In the genomic region with DNA sequence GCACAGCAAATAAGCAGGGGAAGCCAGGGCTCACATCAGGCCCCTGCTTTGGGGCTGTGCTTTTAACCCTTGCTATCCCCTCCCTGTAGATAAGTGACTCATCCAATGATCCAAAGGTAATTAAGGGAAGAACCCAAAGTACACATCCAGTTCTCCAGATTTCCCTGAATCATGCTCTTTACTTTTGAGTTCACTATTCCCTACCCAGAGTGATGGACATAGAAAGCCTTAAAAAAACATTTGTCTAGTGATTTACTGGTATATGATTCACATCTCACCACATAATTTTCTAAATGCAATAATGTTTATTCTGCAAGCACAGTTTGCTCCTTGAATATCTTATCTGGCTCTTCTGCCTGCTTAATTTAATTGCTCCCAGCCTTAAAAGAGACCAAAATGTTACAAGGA, we compare ENCODE assay signal across 14 cellular contexts.
A peak's percentile ranks its signal among the peaks of the same experiment; 100 is the strongest.
DNase-seq lines count a peak whose midpoint lies in the region; ATAC-seq, FAIRE-seq and TF ChIP-seq lines count a peak whose summit lies in the region.
"Had no signal": no experiment of that assay in that cellular context is flagged by ENCODE, and none has a peak within 500 bp of the region (broad histone marks: within the 10 kb centered on the region; RNA-seq: fewer than 3 reads in every experiment).

No MANE protein-coding gene starts in this region.

- BruUV-seq in HepG2 (replicated peaks; lab: Mats Ljungman, UMichigan) = no TSS peak

- H3K9ac ChIP-seq in HepG2 (ENCODE audit: insufficient read depth, low read depth, low read length) = no peak overlapping the region

- TF ChIP-seq EP300 in HepG2 (IDR thresholded peaks at IDR 0.05; ENCODE audit: low read depth in 2 of 2, low read length in 2 of 2) = 0 out of 4 replicates have a peak, but pooled peaks of 1 of the 2 experiments have one; percentile 13
- TF ChIP-seq EP300 in HepG2 (CRISPR knock-in tag; IDR thresholded peaks at IDR 0.05; ENCODE audit: borderline replicate concordance) = no peak
- TF ChIP-seq EP300 in stomach (IDR thresholded peaks at IDR 0.05) = no peak

- no peaks in the 10 kb centered on the region for H4K20me1 ChIP-seq in HepG2 (ENCODE audit: insufficient read depth, low read length)

- H3K27me3 ChIP-seq in brain microvascular endothelial cell (replicated peaks) (no peaks in the 10 kb centered on the region), HepG2 (ENCODE audit: control insufficient read depth in 1 of 2, insufficient read depth in 2 of 2, low read length in 2 of 2) (no peaks in the 10 kb centered on the region), stomach (no peaks in the 10 kb centered on the region)
- H3K27me3 ChIP-seq: esophagus muscularis mucosa had no signal

- H3K4me3 ChIP-seq in brain microvascular endothelial cell (ENCODE audit: low read depth, low read length) (no peak overlapping the region), HepG2 (replicated peaks in 1 of 3; ENCODE audit: insufficient read depth in 1 of 3, low read depth in 2 of 3, low read length in 3 of 3) (no peak overlapping the region), stomach (no peak overlapping the region)
- H3K4me3 ChIP-seq: esophagus muscularis mucosa, SK-N-MC had no signal

- in situ Hi-C loops in brain microvascular endothelial cell (cut with HindIII; ENCODE audit: low pct_ligation_motif_present, low sequenced_read_pairs) = no loop called here
- in situ Hi-C loops in HepG2 (cut with HindIII; ENCODE audit: extremely low pct_ligation_motif_present, low pct_unique_long_range_greater_than_20kb) = no loop called here

- H3K9me3 ChIP-seq in HepG2 (ENCODE audit: low read length) (no peaks in the 10 kb centered on the region), stomach (no peaks in the 10 kb centered on the region)
- H3K9me3 ChIP-seq: esophagus muscularis mucosa had no signal

- DNase-seq in D721Med (ENCODE audit: insufficient read length, low spot score) (no peak), LoVo (ENCODE audit: low spot score) (peak; percentile 39), brain microvascular endothelial cell (no peak), HepG2 (ENCODE audit: low spot score) (peak; percentile 55), stomach (no peak), globus pallidus (ENCODE audit: low spot score) (no peak)
- no peak for DNase-seq in stimulated activated CD4-positive, alpha-beta T cell treated with anti-CD3 and anti-CD28 coated beads, Interleukin-2, amount 100 ng/mL, for 48 hours
- DNase-seq: activated CD4-positive, alpha-beta T cell treated with anti-CD3 and anti-CD28 coated beads for 48 hours; CD4-positive, alpha-beta T cell; MV-4-11; NCI-H510A had no signal

- intact Hi-C loops in HepG2 (cut with micrococcal nuclease; ENCODE audit: unreplicated experiment) (no loop called here), stomach (cut with DNase I; ENCODE audit: low total_unique reads) (no loop called here)

- FAIRE-seq in D721Med (lab: Jason Lieb, UNC) (peak; percentile 32), HepG2 (lab: Jason Lieb, UNC) (no peak)

- H3K79me2 ChIP-seq in HepG2 (ENCODE audit: insufficient read depth, low read length) = peaks cover 6% of the 10 kb centered on the region

- TF ChIP-seq POLR2A in HepG2 (IDR thresholded peaks at IDR 0.05; ENCODE audit: insufficient read depth in 1 of 2, low read depth in 2 of 2, low read length in 2 of 2) (no peak), stomach (IDR thresholded peaks at IDR 0.05) (no peak)

- POLR2A ChIA-PET in HepG2 (lab: Yijun Ruan, JAX) = no interaction called here

- H3K4me1 ChIP-seq in HepG2 (ENCODE audit: insufficient read depth, low read length) (peaks cover 10% of the 10 kb centered on the region), stomach (peaks cover 0 to 32% (median 14%) of the 10 kb centered on the region in 4 donors)

- no peak overlapping the region for H3K4me2 ChIP-seq in HepG2 (ENCODE audit: low read depth, low read length)

- CTCF ChIA-PET in HepG2 (lab: Yijun Ruan, JAX; ENCODE audit: low intra/inter-chr PET ratio, low total read pairs) = no interaction called here

- no peak for TF ChIP-seq CTCF in D721Med (IDR thresholded peaks at IDR 0.05; ENCODE audit: insufficient read depth, missing control alignments)
- no peak for TF ChIP-seq CTCF in brain microvascular endothelial cell (IDR thresholded peaks at IDR 0.05; ENCODE audit: low read depth, low read length, missing control alignments)
- TF ChIP-seq CTCF in HepG2 (CRISPR knock-in tag; IDR thresholded peaks at IDR 0.05) = no peak
- no peak for TF ChIP-seq CTCF in stomach (IDR thresholded peaks at IDR 0.05)

- H3K36me3 ChIP-seq in brain microvascular endothelial cell (replicated peaks) = no peaks in the 10 kb centered on the region
- H3K36me3 ChIP-seq in HepG2 (replicated peaks in 1 of 2; ENCODE audit: control insufficient read depth in 1 of 2, insufficient read depth in 2 of 2, low read length in 2 of 2) = no peaks in the 10 kb centered on the region
- H3K36me3 ChIP-seq in stomach = no peaks in the 10 kb centered on the region
- H3K36me3 ChIP-seq: esophagus muscularis mucosa had no signal

- peak overlapping the region; percentile 7 for H3K27ac ChIP-seq in brain microvascular endothelial cell
- H3K27ac ChIP-seq in HepG2 (ENCODE audit: extremely low read length, insufficient read depth, low read length) = no peak overlapping the region
- H3K27ac ChIP-seq in stomach = no peak overlapping the region
- H3K27ac ChIP-seq: esophagus muscularis mucosa, SK-N-MC had no signal

- TF ChIP-seq RAD21 in HepG2 (CRISPR knock-in tag; IDR thresholded peaks at IDR 0.05) = no peak

- ATAC-seq in HepG2 (no peak), GM18519 (IDR thresholded peaks at IDR 0.05; ENCODE audit: low FRiP score, unreplicated experiment) (no peak)

- no peak overlapping the region for H2AFZ ChIP-seq in HepG2 (ENCODE audit: low read length)

TF ChIP-seq in HepG2, 621 proteins besides CTCF, POLR2A, EP300 and RAD21:
- TF ChIP-seq ZNF652 (CRISPR knock-in tag; IDR thresholded peaks at IDR 0.05; ENCODE audit: borderline replicate concordance, low read depth) (peak; percentile 90), KLF12 (CRISPR knock-in tag; IDR thresholded peaks at IDR 0.05; ENCODE audit: borderline replicate concordance) (no peak), FOSL2 (CRISPR knock-in tag; IDR thresholded peaks at IDR 0.05) (peak; percentile 64), TMF1 (CRISPR knock-in tag; IDR thresholded peaks at IDR 0.05; ENCODE audit: low read depth) (no peak)

Comparison
In these comparisons a context has a peak if more than half of its experiments do, and no peak if none do; other contexts are left out.
1. DNase-seq: peak in LoVo (single experiment) and HepG2 (single experiment); none in D721Med (single experiment), brain microvascular endothelial cell (single experiment), stomach (single experiment), globus pallidus (single experiment) and stimulated activated CD4-positive, alpha-beta T cell treated with anti-CD3 and anti-CD28 coated beads, Interleukin-2, amount 100 ng/mL, for 48 hours (0 of 2).